1 cellular context compared by ENCODE assay signal in genomic region chr1:53416264-53416663, GRCh38.
TF ChIP-seq lines count a peak whose summit lies in the region.

No MANE protein-coding gene starts in this region.

TF ChIP-seq in K562, 482 proteins besides CTCF, POLR2A, EP300 and RAD21 (continued from another document):
- no peak for TF ChIP-seq CHCHD3 (CRISPR knock-in tag; IDR thresholded peaks at IDR 0.05)
- no peak for TF ChIP-seq ZC3H8 (IDR thresholded peaks at IDR 0.05)
- TF ChIP-seq EZH2 (IDR thresholded peaks at IDR 0.05; ENCODE audit: borderline replicate concordance, low read depth, low read length): 0 out of 2 replicates have a peak, but pooled peaks have one; percentile 73
- TF ChIP-seq NRF1 (conservative IDR thresholded peaks at IDR 0.05 in 1 of 2, IDR thresholded peaks at IDR 0.05 in 1 of 2): no peak
- no peak for TF ChIP-seq ZNF124 (CRISPR knock-in tag; IDR thresholded peaks at IDR 0.05)
- TF ChIP-seq CBX2 (IDR thresholded peaks at IDR 0.05; ENCODE audit: insufficient read depth, low read length, poor library complexity, severe bottlenecking): peak; percentile 19
- TF ChIP-seq PURB (CRISPR knock-in tag; IDR thresholded peaks at IDR 0.05; ENCODE audit: low read depth): no peak
